2 cellular contexts compared by ENCODE assay signal in genomic region chr6:89034586-89035251, GRCh38.
TF ChIP-seq lines count a peak whose summit lies in the region.

No MANE protein-coding gene starts in this region.

TF ChIP-seq in K562, 482 proteins besides CTCF, POLR2A, EP300 and RAD21:
- no peak for TF ChIP-seq ZMIZ1 (IDR thresholded peaks at IDR 0.05; ENCODE audit: low read depth in 2 of 2, low read length in 2 of 2)
- 0 out of 2 replicates have a peak, but pooled peaks have one; percentile 21 for TF ChIP-seq NFRKB (IDR thresholded peaks at IDR 0.05; ENCODE audit: low read depth)
- TF ChIP-seq USF2 (CRISPR knock-in tag; IDR thresholded peaks at IDR 0.05): no peak
- no peak for TF ChIP-seq ZBTB26 (CRISPR knock-in tag; IDR thresholded peaks at IDR 0.05)
- TF ChIP-seq MYBL2 (IDR thresholded peaks at IDR 0.05; ENCODE audit: low read depth): no peak
- no peak for TF ChIP-seq MYBL2 (CRISPR knock-in tag; IDR thresholded peaks at IDR 0.05; ENCODE audit: borderline replicate concordance)
- TF ChIP-seq ZNF197 (CRISPR knock-in tag; IDR thresholded peaks at IDR 0.05; ENCODE audit: low read depth): peak; percentile 10; the same call in 1 of the 2 replicates
- no peak for TF ChIP-seq ZNF384 (IDR thresholded peaks at IDR 0.05; ENCODE audit: low read depth, low read length)
- no peak for TF ChIP-seq PHTF2 (CRISPR knock-in tag; IDR thresholded peaks at IDR 0.05)
- TF ChIP-seq TRIM28 (IDR thresholded peaks at IDR 0.05): no peak
- no peak for TF ChIP-seq CREM (IDR thresholded peaks at IDR 0.05; ENCODE audit: low read depth)

TF ChIP-seq in HepG2, 621 proteins besides CTCF, POLR2A, EP300 and RAD21:
- TF ChIP-seq ZFP91 (CRISPR knock-in tag; IDR thresholded peaks at IDR 0.05; ENCODE audit: borderline replicate concordance) (no peak), ZBTB4 (CRISPR knock-in tag; IDR thresholded peaks at IDR 0.05; ENCODE audit: borderline replicate concordance) (no peak), RFX5 (IDR thresholded peaks at IDR 0.05; ENCODE audit: low read depth, low read length) (peak; percentile 95), CCDC6 (CRISPR knock-in tag; IDR thresholded peaks at IDR 0.05) (peak; percentile 41; the same call in 1 of the 2 replicates), ZNF800 (CRISPR knock-in tag; IDR thresholded peaks at IDR 0.05) (no peak), GABPB1 (CRISPR knock-in tag; IDR thresholded peaks at IDR 0.05) (no peak), CREB1 (IDR thresholded peaks at IDR 0.05) (peak; percentile 80), CREB1 (CRISPR knock-in tag; IDR thresholded peaks at IDR 0.05) (peak; percentile 15; the same call in 1 of the 2 replicates), ZNF207 (IDR thresholded peaks at IDR 0.05; ENCODE audit: borderline replicate concordance) (no peak), HNF4A (CRISPR knock-in tag; IDR thresholded peaks at IDR 0.05) (peak; percentile 25; the same call in 1 of the 2 replicates), CREM (IDR thresholded peaks at IDR 0.05) (peak; percentile 38; the same call in 1 of the 2 replicates), CREM (CRISPR knock-in tag; IDR thresholded peaks at IDR 0.05) (no peak), CEBPB (IDR thresholded peaks at IDR 0.05; ENCODE audit: borderline replicate concordance, low read depth, low read length) (peak; percentile 19; the same call in 1 of the 2 replicates), MED1 (CRISPR knock-in tag; IDR thresholded peaks at IDR 0.05) (0 out of 2 replicates have a peak, but pooled peaks have one; percentile 12), ZBTB21 (CRISPR knock-in tag; IDR thresholded peaks at IDR 0.05) (peak; percentile 82), ATF7 (IDR thresholded peaks at IDR 0.05) (0 out of 2 replicates have a peak, but pooled peaks have one; percentile 24), ATF7 (CRISPR knock-in tag; IDR thresholded peaks at IDR 0.05) (no peak), LCORL (IDR thresholded peaks at IDR 0.05) (0 out of 2 replicates have a peak, but pooled peaks have one; percentile 19), LCORL (CRISPR knock-in tag; IDR thresholded peaks at IDR 0.05) (no peak), RFXANK (CRISPR knock-in tag; IDR thresholded peaks at IDR 0.05) (0 out of 2 replicates have a peak, but pooled peaks have one; percentile 33), THAP11 (CRISPR knock-in tag; IDR thresholded peaks at IDR 0.05) (0 out of 2 replicates have a peak, but pooled peaks have one; percentile 3), PRMT3 (CRISPR knock-in tag; IDR thresholded peaks at IDR 0.05; ENCODE audit: borderline replicate concordance, low read depth) (0 out of 2 replicates have a peak, but pooled peaks have one; percentile 53), SOX6 (IDR thresholded peaks at IDR 0.05) (no peak), SOX6 (CRISPR knock-in tag; IDR thresholded peaks at IDR 0.05) (no peak), RFX1 (IDR thresholded peaks at IDR 0.05) (no peak), SOX5 (CRISPR knock-in tag; IDR thresholded peaks at IDR 0.05; ENCODE audit: borderline replicate concordance) (0 out of 2 replicates have a peak, but pooled peaks have one; percentile 3)
